In genomic region chr16:30984669-30985400, GRCh38 we compare ENCODE assay signal across 1 cellular context.
TF ChIP-seq lines count a peak whose summit lies in the region.

HSD3B7 (plus strand) TSS chr16:30985207; CDS start chr16:30985659, 452 bp downstream.

TF ChIP-seq in HEK293, 187 proteins besides CTCF, POLR2A, EP300 and RAD21 (continued from another document):
- no peak for TF ChIP-seq ZNF174 (tag by site-specific recombination; IDR thresholded peaks at IDR 0.05)
- no peak for TF ChIP-seq BCL11A (tag by site-specific recombination; IDR thresholded peaks at IDR 0.05; ENCODE audit: low read depth)
- no peak for TF ChIP-seq ZNF37A (tag by site-specific recombination; IDR thresholded peaks at IDR 0.05)
- TF ChIP-seq ZBTB20 (tag by site-specific recombination; IDR thresholded peaks at IDR 0.05), result no peak; the same call in 1 of the 2 replicates
- TF ChIP-seq ELK4 (IDR thresholded peaks at IDR 0.05; ENCODE audit: borderline replicate concordance, low read depth, low read length), result no peak
- TF ChIP-seq ZNF830 (tag by site-specific recombination; IDR thresholded peaks at IDR 0.05; ENCODE audit: low read depth), result no peak
- no peak for TF ChIP-seq HOXC10 (CRISPR knock-in tag; IDR thresholded peaks at IDR 0.05)
- TF ChIP-seq ZNF837 (tag by site-specific recombination; IDR thresholded peaks at IDR 0.05), result no peak
- peak; percentile 9; the same call in 1 of the 2 replicates for TF ChIP-seq ZNF600 (tag by site-specific recombination; IDR thresholded peaks at IDR 0.05)
- peak; percentile 63 for TF ChIP-seq ZEB2 (tag by site-specific recombination; IDR thresholded peaks at IDR 0.05)
- no peak for TF ChIP-seq OVOL3 (tag by site-specific recombination; IDR thresholded peaks at IDR 0.05)
- no peak for TF ChIP-seq ZNF677 (tag by site-specific recombination; IDR thresholded peaks at IDR 0.05)
- peak; percentile 79 for TF ChIP-seq GLIS1 (tag by site-specific recombination; IDR thresholded peaks at IDR 0.05)
- no peak; the same call in 1 of the 2 replicates for TF ChIP-seq ZNF580 (tag by site-specific recombination; IDR thresholded peaks at IDR 0.05)
- TF ChIP-seq ZNF423 (tag by site-specific recombination; IDR thresholded peaks at IDR 0.05), result no peak
- TF ChIP-seq ZNF239 (tag by site-specific recombination; IDR thresholded peaks at IDR 0.05), result no peak
- TF ChIP-seq TCF7L2 (IDR thresholded peaks at IDR 0.05; ENCODE audit: borderline replicate concordance, low read depth, low read length), result no peak
- no peak for TF ChIP-seq TRIM28 (IDR thresholded peaks at IDR 0.05; ENCODE audit: borderline replicate concordance, low read length)
- TF ChIP-seq GFI1B (tag by site-specific recombination; IDR thresholded peaks at IDR 0.05), result no peak
- TF ChIP-seq KLF9 (tag by site-specific recombination; IDR thresholded peaks at IDR 0.05; ENCODE audit: low read depth), result peak; percentile 74
- TF ChIP-seq ZNF776 (tag by site-specific recombination; IDR thresholded peaks at IDR 0.05; ENCODE audit: borderline replicate concordance), result no peak
- TF ChIP-seq ZNF155 (tag by site-specific recombination; IDR thresholded peaks at IDR 0.05), result no peak
- peak; percentile 96 for TF ChIP-seq ZBTB17 (tag by site-specific recombination; IDR thresholded peaks at IDR 0.05)
- no peak; the same call in 1 of the 2 replicates for TF ChIP-seq ZNF623 (tag by site-specific recombination; IDR thresholded peaks at IDR 0.05)
- TF ChIP-seq ZNF391 (tag by site-specific recombination; IDR thresholded peaks at IDR 0.05; ENCODE audit: borderline replicate concordance, low read depth), result no peak
- no peak; the same call in 1 of the 2 replicates for TF ChIP-seq ZNF133 (tag by site-specific recombination; IDR thresholded peaks at IDR 0.05)
- TF ChIP-seq ZNF366 (tag by site-specific recombination; conservative IDR thresholded peaks at IDR 0.05), result peak; percentile 81
- no peak for TF ChIP-seq ZNF530 (tag by site-specific recombination; IDR thresholded peaks at IDR 0.05; ENCODE audit: low read depth)
- peak; percentile 95 for TF ChIP-seq ZNF2 (tag by site-specific recombination; IDR thresholded peaks at IDR 0.05)
- no peak for TF ChIP-seq ZNF488 (tag by site-specific recombination; IDR thresholded peaks at IDR 0.05)
- TF ChIP-seq ZIC2 (tag by site-specific recombination; IDR thresholded peaks at IDR 0.05), result peak; percentile 49
- peak; percentile 35; the same call in 1 of the 2 replicates for TF ChIP-seq PRDM10 (tag by site-specific recombination; IDR thresholded peaks at IDR 0.05)
- TF ChIP-seq ZNF19 (tag by site-specific recombination; IDR thresholded peaks at IDR 0.05; ENCODE audit: low read depth), result no peak
- no peak for TF ChIP-seq ZNF433 (tag by site-specific recombination; IDR thresholded peaks at IDR 0.05; ENCODE audit: low read depth)
- no peak for TF ChIP-seq GLI2 (tag by site-specific recombination; IDR thresholded peaks at IDR 0.05; ENCODE audit: borderline replicate concordance, low read depth)
- peak; percentile 69 for TF ChIP-seq KLF8 (tag by site-specific recombination; IDR thresholded peaks at IDR 0.05)
- TF ChIP-seq ZNF223 (tag by site-specific recombination; IDR thresholded peaks at IDR 0.05), result 0 out of 2 replicates have a peak, but pooled peaks have one; percentile 14
- TF ChIP-seq PBX3 (CRISPR knock-in tag; IDR thresholded peaks at IDR 0.05), result no peak
- no peak for TF ChIP-seq REPIN1 (tag by site-specific recombination; IDR thresholded peaks at IDR 0.05; ENCODE audit: low read depth)
- no peak for TF ChIP-seq HOXA7 (CRISPR knock-in tag; IDR thresholded peaks at IDR 0.05; ENCODE audit: borderline replicate concordance)
- peak; percentile 70; the same call in 1 of the 2 replicates for TF ChIP-seq ZSCAN30 (tag by site-specific recombination; IDR thresholded peaks at IDR 0.05)
- TF ChIP-seq ZNF660 (tag by site-specific recombination; IDR thresholded peaks at IDR 0.05), result no peak; the same call in 1 of the 2 replicates
- no peak for TF ChIP-seq ZNF670 (tag by site-specific recombination; IDR thresholded peaks at IDR 0.05; ENCODE audit: low read depth)
- TF ChIP-seq ZNF292 (tag by site-specific recombination; IDR thresholded peaks at IDR 0.05; ENCODE audit: borderline replicate concordance, low read depth), result no peak
- no peak for TF ChIP-seq PRDM6 (tag by site-specific recombination; IDR thresholded peaks at IDR 0.05)
